Comparison of ENCODE assay signal across 18 cellular contexts in genomic region chr3:33650495-33650894, GRCh38.
DNase-seq lines count a peak whose midpoint lies in the region; ATAC-seq and TF ChIP-seq lines count a peak whose summit lies in the region.
"Had no signal": no experiment of that assay in that cellular context is flagged by ENCODE, and none has a peak within 500 bp of the region (broad histone marks: within the 10 kb centered on the region; RNA-seq: fewer than 3 reads in every experiment).

No MANE protein-coding gene starts in this region.

- no peak overlapping the region for H3K4me3 Mint-ChIP-seq in natural killer cell
- H3K4me3 Mint-ChIP-seq in natural killer cell treated with Interleukin-12 subunit alpha and Interleukin-12 subunit beta and Interleukin-15 and Interleukin-18, amount 100 ng/mL, for 72 hours, result no peak overlapping the region
- peak overlapping the region; percentile 1 for H3K4me3 Mint-ChIP-seq in T-helper 17 cell
- H3K4me3 Mint-ChIP-seq: CD8-positive, alpha-beta T cell had no signal

- H3K27ac Mint-ChIP-seq in natural killer cell (peak overlapping the region; percentile 1 to 19), T-helper 17 cell (no peak overlapping the region)
- no peak overlapping the region for H3K27ac Mint-ChIP-seq in natural killer cell treated with Interleukin-12 subunit alpha and Interleukin-12 subunit beta and Interleukin-15 and Interleukin-18, amount 100 ng/mL, for 72 hours
- H3K27ac Mint-ChIP-seq: CD8-positive, alpha-beta T cell had no signal

- H3K27me3 Mint-ChIP-seq in natural killer cell (ENCODE audit: low read depth in 2 of 2) (no peaks in the 10 kb centered on the region), T-helper 17 cell (no peaks in the 10 kb centered on the region)
- H3K27me3 Mint-ChIP-seq in natural killer cell treated with Interleukin-12 subunit alpha and Interleukin-12 subunit beta and Interleukin-15 and Interleukin-18, amount 100 ng/mL, for 72 hours, result no peaks in the 10 kb centered on the region

- no peaks in the 10 kb centered on the region for H3K9me3 Mint-ChIP-seq in natural killer cell
- no peaks in the 10 kb centered on the region for H3K9me3 Mint-ChIP-seq in natural killer cell treated with Interleukin-12 subunit alpha and Interleukin-12 subunit beta and Interleukin-15 and Interleukin-18, amount 100 ng/mL, for 72 hours
- H3K9me3 Mint-ChIP-seq: CD8-positive, alpha-beta T cell had no signal

- H3K27me3 ChIP-seq in dorsolateral prefrontal cortex, result no peaks in the 10 kb centered on the region
- H3K27me3 ChIP-seq: BLaER1 treated with 17β-estradiol and CSF1 and Interleukin-3, amounts not matched to agents 10 nM and 100 nM had no signal

- ATAC-seq in natural killer cell (no peak), T-helper 17 cell (no peak)
- ATAC-seq in natural killer cell treated with Interleukin-12 subunit alpha and Interleukin-12 subunit beta and Interleukin-15 and Interleukin-18, amount 100 ng/mL, for 72 hours, result no peak
- ATAC-seq: CD8-positive, alpha-beta T cell; GM12878; HCT116 had no signal

- TF ChIP-seq CTCF in natural killer cell (IDR thresholded peaks at IDR 0.05), result no peak
- TF ChIP-seq CTCF in dorsolateral prefrontal cortex (IDR thresholded peaks at IDR 0.05 in 54 of 56, conservative IDR thresholded peaks at IDR 0.05 in 2 of 56; ENCODE audit: low read depth in 1 of 56, partially characterized antibody in 56 of 56), result no peak

- no peaks in the 10 kb centered on the region for H3K9me3 ChIP-seq in T-helper 17 cell (ENCODE audit: control insufficient read depth, low read length, poor library complexity, severe bottlenecking)
- H3K9me3 ChIP-seq: BLaER1 treated with 17β-estradiol and CSF1 and Interleukin-3, amounts not matched to agents 10 nM and 100 nM had no signal

- H3K36me3 Mint-ChIP-seq in natural killer cell (no peaks in the 10 kb centered on the region), T-helper 17 cell (ENCODE audit: low read depth) (no peaks in the 10 kb centered on the region)
- H3K36me3 Mint-ChIP-seq in natural killer cell treated with Interleukin-12 subunit alpha and Interleukin-12 subunit beta and Interleukin-15 and Interleukin-18, amount 100 ng/mL, for 72 hours, result no peaks in the 10 kb centered on the region
- H3K36me3 Mint-ChIP-seq: CD8-positive, alpha-beta T cell had no signal

- peak overlapping the region in 1 of 59 donors; percentile 15 for H3K4me3 ChIP-seq in dorsolateral prefrontal cortex
- H3K4me3 ChIP-seq: BLaER1 treated with 17β-estradiol and CSF1 and Interleukin-3, amounts not matched to agents 10 nM and 100 nM; GM12878; GM23248 had no signal

- intact Hi-C loops in natural killer cell (cut with micrococcal nuclease) (no loop called here), dorsolateral prefrontal cortex (cut with DNase I) (no loop called here), posterior vena cava (cut with DNase I) (no loop called here)

- H3K4me1 Mint-ChIP-seq in natural killer cell (peaks cover 39 to 41% of the 10 kb centered on the region in 2 donors), T-helper 17 cell (peaks cover 28% of the 10 kb centered on the region)
- H3K4me1 Mint-ChIP-seq in natural killer cell treated with Interleukin-12 subunit alpha and Interleukin-12 subunit beta and Interleukin-15 and Interleukin-18, amount 100 ng/mL, for 72 hours (ENCODE audit: low read depth in 2 of 2), result peaks cover 31 to 36% of the 10 kb centered on the region in 2 donors

- DNase-seq in natural killer cell (no peak), T-helper 17 cell (no peak), dorsolateral prefrontal cortex (no peak), substantia nigra (lab: John Stamatoyannopoulos, UW) (no peak), posterior vena cava (ENCODE audit: low spot score) (no peak), OCI-M1 (lab: John Stamatoyannopoulos, UW) (no peak)
- DNase-seq in natural killer cell treated with Interleukin-12 subunit alpha and Interleukin-12 subunit beta and Interleukin-15 and Interleukin-18, amount 100 ng/mL, for 72 hours (ENCODE audit: low spot score), result no peak
- DNase-seq in central memory CD4-positive, alpha-beta T cell, result no peak
- DNase-seq: 8988T; CD8-positive, alpha-beta T cell; DMS 273 treated with DMSO at 0.1 percent for 48 hours; DMS53; DND-41; EL; GM23248 had no signal

- H3K27ac ChIP-seq in dorsolateral prefrontal cortex, result peak overlapping the region in 30 of 59 donors; percentile 5 to 99 (median 41)
- peak overlapping the region; percentile 21 for H3K27ac ChIP-seq in substantia nigra (ENCODE audit: low read depth, low read length, poor library complexity, severe bottlenecking)
- H3K27ac ChIP-seq: BLaER1 treated with 17β-estradiol and CSF1 and Interleukin-3, amounts not matched to agents 10 nM and 100 nM; GM23248 had no signal

Comparison
In these comparisons a context has a peak if more than half of its experiments do, and no peak if none do; other contexts are left out.
1. H3K27ac Mint-ChIP-seq: peak in natural killer cell (2 of 2); none in natural killer cell treated with Interleukin-12 subunit alpha and Interleukin-12 subunit beta and Interleukin-15 and Interleukin-18, amount 100 ng/mL, for 72 hours (0 of 2) and T-helper 17 cell (single experiment).